ENCODE assay signal across 19 cellular contexts in the genomic region with DNA sequence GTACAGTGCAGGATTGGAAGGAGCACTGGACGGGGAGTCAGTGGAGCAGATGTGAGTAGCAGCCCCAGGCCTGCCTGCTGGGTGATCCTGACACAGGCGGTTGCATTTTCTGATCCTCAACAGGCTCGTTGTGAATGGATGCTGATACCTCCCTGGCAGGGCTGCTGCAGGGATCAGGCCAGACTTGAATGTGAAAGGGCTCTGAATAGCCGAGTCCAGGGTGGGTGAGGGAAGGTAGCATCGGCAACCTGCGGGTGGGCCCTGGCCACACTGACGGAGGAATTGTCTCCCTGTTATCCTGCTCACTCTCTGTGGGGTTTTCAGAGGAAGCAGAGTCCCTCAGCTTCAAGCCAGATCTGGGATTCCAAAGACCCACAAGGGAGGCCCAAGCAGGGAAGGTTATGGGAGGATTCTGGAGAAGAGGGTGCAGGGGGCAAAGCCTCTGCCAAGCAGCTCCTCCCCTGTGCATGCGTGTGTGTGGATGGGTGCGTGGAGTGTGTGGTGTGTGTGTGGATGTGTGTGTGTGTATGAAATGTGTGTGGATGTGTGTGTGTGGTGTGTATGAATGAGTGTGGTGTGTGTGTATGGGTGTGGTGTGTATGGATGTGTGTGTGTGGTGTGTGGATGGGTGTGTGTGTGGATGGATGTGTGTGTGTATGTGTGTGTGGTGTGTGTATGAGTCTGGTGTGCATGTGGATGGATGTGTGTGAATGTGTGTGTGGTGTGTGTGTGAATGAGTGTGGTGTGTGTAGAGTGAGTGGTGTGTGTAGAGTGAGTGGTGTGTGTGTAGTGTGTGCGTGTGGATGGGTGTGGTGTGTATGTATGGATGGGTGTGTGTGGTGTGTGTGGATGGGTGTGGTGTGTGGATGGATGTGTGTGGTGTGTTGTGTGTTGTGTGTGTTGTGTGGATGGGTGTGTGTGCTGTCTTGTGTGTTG.
"Had no signal": no experiment of that assay in that cellular context is flagged by ENCODE, and none has a peak within 500 bp of the region (broad histone marks: within the 10 kb centered on the region; RNA-seq: fewer than 3 reads in every experiment).

No MANE protein-coding gene starts in this region.

- H3K36me3 ChIP-seq: brain microvascular endothelial cell, gastrocnemius medialis, heart left ventricle, left ventricle myocardium inferior, prostate gland, right atrium auricular region, stomach, upper lobe of left lung had no signal

- H3K4me3 Mint-ChIP-seq: activated B cell treated with CpG ODN at 0.5 μM for 24 hours; activated T-cell treated with anti-CD3 and anti-CD28 coated beads, Interleukin-2, amount 50 U/mL, for 72 hours; central memory CD8-positive, alpha-beta T cell had no signal

- DNase-seq: activated B cell treated with CpG ODN at 0.5 μM for 24 hours; activated CD4-positive, alpha-beta T cell treated with anti-CD3 and anti-CD28 coated beads for 4 hours; activated CD8-positive, alpha-beta memory T cell treated with anti-CD3 and anti-CD28 coated beads, Interleukin-2, amount 50 U/mL, for 4 hours; activated effector memory CD4-positive, alpha-beta T cell treated with anti-CD3 and anti-CD28 coated beads, Interleukin-2, amount 50 U/mL, for 16 hours; activated T-cell treated with anti-CD3 and anti-CD28 coated beads, Interleukin-2, amount 50 U/mL, for 72 hours; anterior cingulate cortex; brain microvascular endothelial cell; gastrocnemius medialis; heart left ventricle; left ventricle myocardium inferior; mammary epithelial cell; stimulated activated CD4-positive, alpha-beta T cell treated with anti-CD3 and anti-CD28 coated beads, Interleukin-2, amount 100 ng/mL, for 24 hours; stomach; upper lobe of left lung had no signal

- H3K27ac Mint-ChIP-seq: activated B cell treated with CpG ODN at 0.5 μM for 24 hours; activated T-cell treated with anti-CD3 and anti-CD28 coated beads, Interleukin-2, amount 50 U/mL, for 72 hours had no signal

- H3K27ac ChIP-seq: brain microvascular endothelial cell, coronary artery, gastrocnemius medialis, heart left ventricle, left ventricle myocardium inferior, prostate gland, right atrium auricular region, stomach, upper lobe of left lung had no signal

- ATAC-seq: esophagus mucosa, gastrocnemius medialis had no signal

- H3K27me3 ChIP-seq: brain microvascular endothelial cell, gastrocnemius medialis, right atrium auricular region, upper lobe of left lung had no signal

- H3K9me3 ChIP-seq: gastrocnemius medialis, heart left ventricle, left ventricle myocardium inferior, prostate gland, right atrium auricular region, stomach, upper lobe of left lung had no signal

- H3K4me3 ChIP-seq: coronary artery, gastrocnemius medialis, heart left ventricle, left ventricle myocardium inferior, prostate gland, right atrium auricular region, stomach, upper lobe of left lung had no signal

- H3K9me3 Mint-ChIP-seq: activated B cell treated with CpG ODN at 0.5 μM for 24 hours; central memory CD8-positive, alpha-beta T cell had no signal

- H3K4me1 Mint-ChIP-seq: central memory CD8-positive, alpha-beta T cell had no signal

- H3K4me1 ChIP-seq: gastrocnemius medialis, prostate gland, stomach, upper lobe of left lung had no signal
